ENCODE assay signal across 36 cellular contexts in the genomic region with DNA sequence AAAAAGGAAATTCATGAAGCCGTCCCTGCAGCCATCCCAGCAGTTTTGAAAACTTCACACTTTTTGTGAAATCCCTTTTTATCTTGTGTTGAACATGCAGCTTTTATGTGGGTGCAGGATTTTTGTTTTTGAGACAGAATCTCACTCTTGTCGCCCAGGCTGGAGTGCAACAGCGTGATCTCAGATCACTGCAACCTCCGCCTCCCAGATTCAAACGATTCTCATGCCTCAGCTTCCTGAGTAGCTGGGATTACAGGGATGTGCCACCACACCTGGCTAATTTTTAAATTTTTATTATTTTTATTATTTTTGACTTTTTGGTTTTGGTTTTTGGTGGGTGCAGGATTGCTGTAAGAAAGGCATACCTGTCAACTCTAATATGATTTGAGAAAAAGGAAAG. TPM values are rescaled to one million over a fixed set of nuclear protein-coding genes. Genes with fewer than 3 reads are reported as not detected.
"Had no signal": no experiment of that assay in that cellular context is flagged by ENCODE, and none has a peak within 500 bp of the region (broad histone marks: within the 10 kb centered on the region; RNA-seq: fewer than 3 reads in every experiment).

No MANE protein-coding gene starts in this region.

- H3K27me3 Mint-ChIP-seq: activated naive CD4-positive, alpha-beta T cell treated with anti-CD3 and anti-CD28 coated beads, Interleukin-2, amount 10 ng/mL, durations not matched to agents 7 days and 5 days; activated naive CD4-positive, alpha-beta T cell treated with anti-CD3 and anti-CD28 coated beads, Interleukin-2, amount 50 U/mL, for 24 hours; activated naive CD8-positive, alpha-beta T cell; activated naive CD8-positive, alpha-beta T cell treated with anti-CD3 and anti-CD28 coated beads for 36 hours; activated naive CD8-positive, alpha-beta T cell treated with anti-CD3 and anti-CD28 coated beads, Interleukin-2, amount 10 ng/mL, durations not matched to agents 7 days and 5 days; activated naive CD8-positive, alpha-beta T cell treated with anti-CD3 and anti-CD28 coated beads, Interleukin-2, amount 50 U/mL, for 24 hours; activated T-cell treated with anti-CD3 and anti-CD28 coated beads, Interleukin-2, amount 50 U/mL, for 24 hours; activated T-helper 17 cell treated with anti-CD3 and anti-CD28 coated beads, Interleukin-2, amount 50 U/mL, for 72 hours; brain; central memory CD8-positive, alpha-beta T cell had no signal

- H3K27me3 ChIP-seq: adrenal gland, ascending aorta, body of pancreas, brain microvascular endothelial cell, breast epithelium, cardiac muscle cell had no signal

- H3K27ac Mint-ChIP-seq: activated naive CD4-positive, alpha-beta T cell treated with anti-CD3 and anti-CD28 coated beads for 36 hours; activated naive CD4-positive, alpha-beta T cell treated with anti-CD3 and anti-CD28 coated beads, Interleukin-2, amount 10 ng/mL, durations not matched to agents 7 days and 5 days; activated naive CD4-positive, alpha-beta T cell treated with anti-CD3 and anti-CD28 coated beads, Interleukin-2, amount 50 U/mL, for 24 hours; activated naive CD4-positive, alpha-beta T cell treated with anti-CD3 and anti-CD28 coated beads, Interleukin-2, amount 50 U/mL, for 72 hours; activated naive CD8-positive, alpha-beta T cell; activated naive CD8-positive, alpha-beta T cell treated with anti-CD3 and anti-CD28 coated beads for 36 hours; activated naive CD8-positive, alpha-beta T cell treated with anti-CD3 and anti-CD28 coated beads, Interleukin-2, amount 10 ng/mL, durations not matched to agents 7 days and 5 days; activated naive CD8-positive, alpha-beta T cell treated with anti-CD3 and anti-CD28 coated beads, Interleukin-2, amount 50 U/mL, for 24 hours; activated T-cell treated with anti-CD3 and anti-CD28 coated beads, Interleukin-2, amount 50 U/mL, for 24 hours; activated T-cell treated with anti-CD3 and anti-CD28 coated beads, Interleukin-2, amount 50 U/mL, for 72 hours; activated T-helper 1 cell treated with anti-CD3 and anti-CD28 coated beads, Interleukin-12 subunit alpha, Interleukin-12 subunit beta, Interleukin-2, Interleukin-4 antibody, amounts not matched to agents 30 ng/mL and 10 ng/mL and 1 ng/mL, durations not matched to agents 14 hours and 24 hours and 36 hours; activated T-helper 17 cell treated with anti-CD3 and anti-CD28 coated beads, Interleukin-2, amount 50 U/mL, for 72 hours; activated T-helper 2 cell treated with anti-CD3 and anti-CD28 coated beads, Interferon-gamma antibody, Interleukin-2, Interleukin-4, amounts not matched to agents 10 μg/mL and 5 μg/mL and 100 μg/mL, durations not matched to agents 14 hours and 24 hours and 36 hours; brain had no signal

- H3K36me3 ChIP-seq: adrenal gland, brain microvascular endothelial cell, breast epithelium, cardiac muscle cell had no signal

- H3K4me3 Mint-ChIP-seq: activated naive CD4-positive, alpha-beta T cell treated with anti-CD3 and anti-CD28 coated beads for 36 hours; activated naive CD4-positive, alpha-beta T cell treated with anti-CD3 and anti-CD28 coated beads, Interleukin-2, amount 10 ng/mL, durations not matched to agents 7 days and 5 days; activated naive CD4-positive, alpha-beta T cell treated with anti-CD3 and anti-CD28 coated beads, Interleukin-2, amount 50 U/mL, for 24 hours; activated naive CD8-positive, alpha-beta T cell; activated naive CD8-positive, alpha-beta T cell treated with anti-CD3 and anti-CD28 coated beads for 36 hours; activated naive CD8-positive, alpha-beta T cell treated with anti-CD3 and anti-CD28 coated beads, Interleukin-2, amount 10 ng/mL, durations not matched to agents 7 days and 5 days; activated naive CD8-positive, alpha-beta T cell treated with anti-CD3 and anti-CD28 coated beads, Interleukin-2, amount 50 U/mL, for 24 hours; activated T-cell treated with anti-CD3 and anti-CD28 coated beads, Interleukin-2, amount 50 U/mL, for 24 hours; activated T-cell treated with anti-CD3 and anti-CD28 coated beads, Interleukin-2, amount 50 U/mL, for 4 hours; activated T-cell treated with anti-CD3 and anti-CD28 coated beads, Interleukin-2, amount 50 U/mL, for 72 hours; activated T-helper 1 cell treated with anti-CD3 and anti-CD28 coated beads, Interleukin-12 subunit alpha, Interleukin-12 subunit beta, Interleukin-2, Interleukin-4 antibody, amounts not matched to agents 30 ng/mL and 10 ng/mL and 1 ng/mL, durations not matched to agents 14 hours and 24 hours and 36 hours; activated T-helper 17 cell treated with anti-CD3 and anti-CD28 coated beads, Interleukin-2, amount 50 U/mL, for 72 hours; brain; central memory CD8-positive, alpha-beta T cell had no signal

- H3K27ac ChIP-seq: adrenal gland, ascending aorta, body of pancreas, brain microvascular endothelial cell, breast epithelium, cardiac muscle cell had no signal

- ATAC-seq: activated naive CD4-positive, alpha-beta T cell treated with anti-CD3 and anti-CD28 coated beads, Interleukin-2, amount 50 U/mL, for 72 hours; activated naive CD8-positive, alpha-beta T cell treated with anti-CD3 and anti-CD28 coated beads, Interleukin-2, amount 50 U/mL, for 24 hours; activated T-cell treated with anti-CD3 and anti-CD28 coated beads, Interleukin-2, amount 50 U/mL, for 4 hours; activated T-cell treated with anti-CD3 and anti-CD28 coated beads, Interleukin-2, amount 50 U/mL, for 72 hours; activated T-helper 17 cell treated with anti-CD3 and anti-CD28 coated beads, Interleukin-2, amount 50 U/mL, for 72 hours; body of pancreas had no signal

- H3K4me3 ChIP-seq: adrenal gland, ascending aorta, body of pancreas, breast epithelium, cardiac muscle cell had no signal

- H3K9me3 Mint-ChIP-seq: activated naive CD4-positive, alpha-beta T cell treated with anti-CD3 and anti-CD28 coated beads for 36 hours; activated naive CD4-positive, alpha-beta T cell treated with anti-CD3 and anti-CD28 coated beads, Interleukin-2, amount 10 ng/mL, durations not matched to agents 7 days and 5 days; activated naive CD4-positive, alpha-beta T cell treated with anti-CD3 and anti-CD28 coated beads, Interleukin-2, amount 50 U/mL, for 24 hours; activated naive CD4-positive, alpha-beta T cell treated with anti-CD3 and anti-CD28 coated beads, Interleukin-2, amount 50 U/mL, for 72 hours; activated naive CD8-positive, alpha-beta T cell treated with anti-CD3 and anti-CD28 coated beads for 36 hours; activated naive CD8-positive, alpha-beta T cell treated with anti-CD3 and anti-CD28 coated beads, Interleukin-2, amount 10 ng/mL, durations not matched to agents 7 days and 5 days; activated naive CD8-positive, alpha-beta T cell treated with anti-CD3 and anti-CD28 coated beads, Interleukin-2, amount 50 U/mL, for 24 hours; activated T-cell treated with anti-CD3 and anti-CD28 coated beads, Interleukin-2, amount 50 U/mL, for 24 hours; activated T-cell treated with anti-CD3 and anti-CD28 coated beads, Interleukin-2, amount 50 U/mL, for 4 hours; activated T-cell treated with anti-CD3 and anti-CD28 coated beads, Interleukin-2, amount 50 U/mL, for 72 hours; activated T-helper 1 cell treated with anti-CD3 and anti-CD28 coated beads, Interleukin-12 subunit alpha, Interleukin-12 subunit beta, Interleukin-2, Interleukin-4 antibody, amounts not matched to agents 30 ng/mL and 10 ng/mL and 1 ng/mL, durations not matched to agents 14 hours and 24 hours and 36 hours; activated T-helper 17 cell treated with anti-CD3 and anti-CD28 coated beads, Interleukin-2, amount 50 U/mL, for 72 hours; activated T-helper 2 cell treated with anti-CD3 and anti-CD28 coated beads, Interferon-gamma antibody, Interleukin-2, Interleukin-4, amounts not matched to agents 10 μg/mL and 5 μg/mL and 100 μg/mL, durations not matched to agents 14 hours and 24 hours and 36 hours; brain; central memory CD8-positive, alpha-beta T cell had no signal

- DNase-seq: activated effector memory CD4-positive, alpha-beta T cell treated with anti-CD3 and anti-CD28 coated beads, Interleukin-2, amount 50 U/mL, for 16 hours; activated effector memory CD4-positive, alpha-beta T cell treated with Interleukin-2 at 50 U/mL for 16 hours; activated gamma-delta T cell; activated gamma-delta T cell treated with Interleukin-2 at 50 U/mL for 16 hours; activated naive CD4-positive, alpha-beta T cell; activated naive CD4-positive, alpha-beta T cell treated with anti-CD3 and anti-CD28 coated beads for 36 hours; activated naive CD4-positive, alpha-beta T cell treated with anti-CD3 and anti-CD28 coated beads, Interleukin-2, amount 10 ng/mL, durations not matched to agents 7 days and 5 days; activated naive CD4-positive, alpha-beta T cell treated with anti-CD3 and anti-CD28 coated beads, Interleukin-2, amount 50 U/mL, for 16 hours; activated naive CD4-positive, alpha-beta T cell treated with Interleukin-2 at 50 U/mL for 16 hours; activated naive CD8-positive, alpha-beta T cell treated with anti-CD3 and anti-CD28 coated beads for 36 hours; activated naive CD8-positive, alpha-beta T cell treated with anti-CD3 and anti-CD28 coated beads, Interleukin-2, amount 10 ng/mL, durations not matched to agents 7 days and 5 days; activated naive CD8-positive, alpha-beta T cell treated with anti-CD3 and anti-CD28 coated beads, Interleukin-2, amount 50 U/mL, for 24 hours; activated T-cell treated with anti-CD3 and anti-CD28 coated beads, Interleukin-2, amount 50 U/mL, for 1 hour; activated T-cell treated with anti-CD3 and anti-CD28 coated beads, Interleukin-2, amount 50 U/mL, for 24 hours; activated T-cell treated with anti-CD3 and anti-CD28 coated beads, Interleukin-2, amount 50 U/mL, for 4 hours; activated T-cell treated with anti-CD3 and anti-CD28 coated beads, Interleukin-2, amount 50 U/mL, for 48 hours; activated T-cell treated with anti-CD3 and anti-CD28 coated beads, Interleukin-2, amount 50 U/mL, for 72 hours; adrenal gland; amniotic stem cell; amygdala; aorta; body of pancreas; brain microvascular endothelial cell; central memory CD4-positive, alpha-beta T cell; cerebellar nuclear complex had no signal

- H3K4me1 ChIP-seq: adrenal gland, ascending aorta, body of pancreas, breast epithelium had no signal

- H3K4me1 Mint-ChIP-seq: activated naive CD4-positive, alpha-beta T cell treated with anti-CD3 and anti-CD28 coated beads, Interleukin-2, amount 10 ng/mL, durations not matched to agents 7 days and 5 days; activated naive CD4-positive, alpha-beta T cell treated with anti-CD3 and anti-CD28 coated beads, Interleukin-2, amount 50 U/mL, for 24 hours; activated naive CD8-positive, alpha-beta T cell treated with anti-CD3 and anti-CD28 coated beads for 36 hours; activated naive CD8-positive, alpha-beta T cell treated with anti-CD3 and anti-CD28 coated beads, Interleukin-2, amount 10 ng/mL, durations not matched to agents 7 days and 5 days; activated naive CD8-positive, alpha-beta T cell treated with anti-CD3 and anti-CD28 coated beads, Interleukin-2, amount 50 U/mL, for 24 hours; activated T-helper 17 cell treated with anti-CD3 and anti-CD28 coated beads, Interleukin-2, amount 50 U/mL, for 72 hours; central memory CD8-positive, alpha-beta T cell had no signal

RNA-seq across cellular contexts. Expression of a gene that starts 59.3 kb away (rescaled TPM):
- total RNA-seq: activated naive CD4-positive, alpha-beta T cell treated with anti-CD3 and anti-CD28 coated beads, Interleukin-2, amount 50 U/mL, for 72 hours; activated naive CD8-positive, alpha-beta T cell treated with anti-CD3 and anti-CD28 coated beads for 36 hours; activated naive CD8-positive, alpha-beta T cell treated with anti-CD3 and anti-CD28 coated beads, Interleukin-2, amount 10 ng/mL, durations not matched to agents 7 days and 5 days; activated T-cell treated with anti-CD3 and anti-CD28 coated beads, Interleukin-2, amount 50 U/mL, for 72 hours; activated T-helper 1 cell treated with anti-CD3 and anti-CD28 coated beads, Interleukin-12 subunit alpha, Interleukin-12 subunit beta, Interleukin-2, Interleukin-4 antibody, amounts not matched to agents 30 ng/mL and 10 ng/mL and 1 ng/mL, durations not matched to agents 14 hours and 24 hours and 36 hours; activated T-helper 17 cell treated with anti-CD3 and anti-CD28 coated beads, Interleukin-2, amount 50 U/mL, for 72 hours had no signal
